ENCODE assay signal across 14 cellular contexts in the genomic region with DNA sequence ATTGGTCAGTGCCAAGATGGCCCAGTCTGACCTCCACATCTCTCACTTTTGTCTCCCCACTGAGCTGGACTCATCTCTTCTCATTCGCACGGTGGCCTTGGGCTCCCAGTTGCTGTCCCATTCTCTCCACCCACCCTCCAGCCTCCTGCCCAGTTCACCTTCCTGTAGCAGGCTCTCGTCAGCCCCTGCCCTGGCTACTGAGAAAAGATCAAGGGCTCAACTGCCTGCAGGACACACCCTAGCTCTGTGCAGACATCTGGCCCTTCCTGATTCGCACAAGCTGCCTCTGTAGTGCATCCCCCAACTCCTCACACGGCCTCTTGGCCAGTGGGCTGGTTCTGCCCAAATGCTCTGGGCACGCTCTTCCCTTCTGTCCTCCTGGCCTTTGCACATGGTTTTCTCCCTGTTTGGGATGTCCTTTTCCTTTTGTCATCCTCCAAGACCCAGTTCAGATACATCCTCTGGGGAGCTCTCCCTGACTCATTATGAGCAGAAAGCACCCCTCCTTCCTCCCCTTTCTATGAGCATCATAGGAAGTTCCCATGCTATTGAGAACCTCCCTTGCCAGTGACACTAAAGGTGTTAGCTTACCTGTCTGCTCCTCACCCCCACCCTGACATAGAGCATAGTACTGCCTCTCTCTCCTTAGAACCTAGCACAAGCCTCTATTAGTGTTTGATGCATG.
"Had no signal": no experiment of that assay in that cellular context is flagged by ENCODE, and none has a peak within 500 bp of the region (broad histone marks: within the 10 kb centered on the region; RNA-seq: fewer than 3 reads in every experiment).

No MANE protein-coding gene starts in this region.

- DNase-seq: activated CD4-positive, alpha-beta T cell treated with anti-CD3 and anti-CD28 coated beads for 1 hour; activated T-cell treated with anti-CD3 and anti-CD28 coated beads, Interleukin-2, amount 50 U/mL, for 72 hours; central memory CD4-positive, alpha-beta T cell; effector memory CD4-positive, alpha-beta T cell; hypothalamus; lower lobe of right lung; pancreas; stimulated activated CD4-positive, alpha-beta T cell treated with anti-CD3 and anti-CD28 coated beads, Interleukin-2, amount 100 ng/mL, for 48 hours; stimulated activated naive CD8-positive, alpha-beta T cell treated with anti-CD3 and anti-CD28 coated beads, Interleukin-15, amount 100 ng/mL, for 72 hours; SW 1271; T1000; testis; uterus had no signal

- H3K4me3 Mint-ChIP-seq: activated T-cell treated with anti-CD3 and anti-CD28 coated beads, Interleukin-2, amount 50 U/mL, for 72 hours; nephron; stimulated activated naive CD8-positive, alpha-beta T cell treated with anti-CD3 and anti-CD28 coated beads, Interleukin-15, amount 100 ng/mL, for 72 hours had no signal

- FAIRE-seq: pancreas had no signal

- H3K27ac Mint-ChIP-seq: activated T-cell treated with anti-CD3 and anti-CD28 coated beads, Interleukin-2, amount 50 U/mL, for 72 hours; nephron had no signal

- H3K9me3 Mint-ChIP-seq: activated T-cell treated with anti-CD3 and anti-CD28 coated beads, Interleukin-2, amount 50 U/mL, for 72 hours; nephron; stimulated activated naive CD8-positive, alpha-beta T cell treated with anti-CD3 and anti-CD28 coated beads, Interleukin-15, amount 100 ng/mL, for 72 hours had no signal

- H3K27me3 Mint-ChIP-seq: stimulated activated naive CD8-positive, alpha-beta T cell treated with anti-CD3 and anti-CD28 coated beads, Interleukin-15, amount 100 ng/mL, for 72 hours had no signal

- ATAC-seq: lower lobe of right lung; pancreas; stimulated activated naive CD8-positive, alpha-beta T cell treated with anti-CD3 and anti-CD28 coated beads, Interleukin-15, amount 100 ng/mL, for 72 hours had no signal
